ENCODE assay signal across 28 cellular contexts in the genomic region with DNA sequence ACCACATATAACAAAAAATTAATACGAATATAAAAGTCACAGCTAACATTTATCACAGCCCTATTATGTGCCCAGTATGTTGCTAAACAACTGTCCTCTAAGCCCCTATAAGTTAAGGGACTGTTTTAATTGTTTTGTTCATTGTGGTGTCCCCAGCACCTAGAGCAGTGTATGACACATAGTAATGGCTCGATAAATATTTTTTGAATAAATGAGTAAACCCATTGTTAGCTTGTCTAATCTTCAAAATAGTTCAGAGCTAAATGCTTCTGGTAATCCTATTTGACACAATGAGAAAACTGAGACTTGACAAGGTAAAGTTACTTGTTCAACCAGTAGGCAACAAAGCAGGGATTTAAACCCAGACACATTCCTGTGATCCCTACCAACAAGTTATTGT.
"Had no signal": no experiment of that assay in that cellular context is flagged by ENCODE, and none has a peak within 500 bp of the region (broad histone marks: within the 10 kb centered on the region; RNA-seq: fewer than 3 reads in every experiment).

No MANE protein-coding gene starts in this region.

- H3K4me2 ChIP-seq: hepatocyte had no signal

- H3K9me3 ChIP-seq: gastroesophageal sphincter, heart left ventricle, ovary, right lobe of liver, spleen, testis, tibial artery had no signal

- H3K36me3 ChIP-seq: gastroesophageal sphincter, heart left ventricle, ovary, right lobe of liver, spleen, tibial artery had no signal

- H3K4me3 Mint-ChIP-seq: effector memory CD8-positive, alpha-beta T cell; mesothelial cell of epicardium; naive thymus-derived CD8-positive, alpha-beta T cell; nephron progenitor cell; stimulated activated memory B cell treated with anti-CD40 and anti-IgM and Interleukin-4, amounts not matched to agents 10 μg/mL and 1 μg/mL and 100 μg/mL, for 72 hours; type B pancreatic cell had no signal

- H2AFZ ChIP-seq: hepatocyte had no signal

- H3K27me3 Mint-ChIP-seq: effector memory CD8-positive, alpha-beta T cell had no signal

- H3K9me3 Mint-ChIP-seq: effector memory CD8-positive, alpha-beta T cell; mesothelial cell of epicardium; nephron progenitor cell; stimulated activated memory B cell treated with anti-CD40 and anti-IgM and Interleukin-4, amounts not matched to agents 10 μg/mL and 1 μg/mL and 100 μg/mL, for 72 hours; type B pancreatic cell had no signal

- ATAC-seq: effector memory CD8-positive, alpha-beta T cell; gastroesophageal sphincter; heart left ventricle; left lobe of liver; naive thymus-derived CD8-positive, alpha-beta T cell; right lobe of liver; stimulated activated memory B cell treated with anti-CD40 and anti-IgM and Interleukin-4, amounts not matched to agents 10 μg/mL and 1 μg/mL and 100 μg/mL, for 72 hours; stimulated activated naive CD8-positive, alpha-beta T cell treated with anti-CD3 and anti-CD28 coated beads, Interleukin-15, Interleukin-2, amounts not matched to agents 100 U/mL and 50 U/mL, for 24 hours had no signal

- H3K4me1 ChIP-seq: gastroesophageal sphincter, heart left ventricle, right lobe of liver, spleen, testis, tibial artery had no signal

- H3K79me2 ChIP-seq: hepatocyte had no signal

- H3K27ac ChIP-seq: gastroesophageal sphincter, heart left ventricle, hepatocyte, ovary, right lobe of liver, spleen, testis, tibial artery had no signal

- H3K27me3 ChIP-seq: hepatocyte, ovary, right lobe of liver, spleen, testis had no signal

- FAIRE-seq: endometrium, kidney had no signal

- H3K27ac Mint-ChIP-seq: effector memory CD8-positive, alpha-beta T cell; mesothelial cell of epicardium; naive thymus-derived CD8-positive, alpha-beta T cell; nephron progenitor cell; stimulated activated memory B cell treated with anti-CD40 and anti-IgM and Interleukin-4, amounts not matched to agents 10 μg/mL and 1 μg/mL and 100 μg/mL, for 72 hours; type B pancreatic cell had no signal

- DNase-seq: cerebellar nuclear complex; cortex of kidney; effector memory CD8-positive, alpha-beta T cell; foreskin fibroblast; heart left ventricle; kidney; mesenchymal stem cell; naive thymus-derived CD8-positive, alpha-beta T cell; nephron progenitor cell; nucleus accumbens; ovary; posterior cingulate gyrus; retina; right lobe of liver; spleen; stimulated activated CD4-positive, alpha-beta T cell treated with anti-CD3 and anti-CD28 coated beads, Interleukin-4, amount 100 ng/mL, for 4 hours; stimulated activated naive CD8-positive, alpha-beta T cell treated with anti-CD3 and anti-CD28 coated beads, Interleukin-15, Interleukin-2, amounts not matched to agents 100 U/mL and 50 U/mL, for 24 hours; substantia nigra; testis; tibial artery had no signal

- H3K36me3 Mint-ChIP-seq: mesothelial cell of epicardium; naive thymus-derived CD8-positive, alpha-beta T cell; stimulated activated memory B cell treated with anti-CD40 and anti-IgM and Interleukin-4, amounts not matched to agents 10 μg/mL and 1 μg/mL and 100 μg/mL, for 72 hours; type B pancreatic cell had no signal

- H3K4me1 Mint-ChIP-seq: naive thymus-derived CD8-positive, alpha-beta T cell; nephron progenitor cell; stimulated activated memory B cell treated with anti-CD40 and anti-IgM and Interleukin-4, amounts not matched to agents 10 μg/mL and 1 μg/mL and 100 μg/mL, for 72 hours had no signal

- H3K4me3 ChIP-seq: gastroesophageal sphincter, heart left ventricle, hepatocyte, lung, ovary, right lobe of liver, spleen, testis, tibial artery had no signal
